ENCODE assay signal across 8 cellular contexts in genomic region chr7:141754939-141755338, GRCh38. TPM values are rescaled to one million over a fixed set of nuclear protein-coding genes. Genes with fewer than 3 reads are reported as not detected.
DNase-seq lines count a peak whose midpoint lies in the region; ATAC-seq and TF ChIP-seq lines count a peak whose summit lies in the region.

No MANE protein-coding gene starts in this region.

- peaks cover 19% of the 10 kb centered on the region for H3K9me3 ChIP-seq in T-helper 17 cell (ENCODE audit: control insufficient read depth, low read length, poor library complexity, severe bottlenecking)

- no peak overlapping the region for H3K4me3 ChIP-seq in HFF-Myc (replicated peaks; ENCODE audit: low read depth, low read length)

- intact Hi-C loops in Calu3 (cut with micrococcal nuclease; ENCODE audit: unreplicated experiment) = no loop called here

- H3K4me1 Mint-ChIP-seq in Calu3 (ENCODE audit: low read depth, unreplicated experiment) (no peaks in the 10 kb centered on the region), T-helper 17 cell (peaks cover 2% of the 10 kb centered on the region)

- CTCF ChIA-PET in Calu3 (lab: Charles Lee) = no interaction called here

- no peak overlapping the region for H3K4me3 Mint-ChIP-seq in Calu3 (ENCODE audit: low read depth, unreplicated experiment)
- no peak overlapping the region for H3K4me3 Mint-ChIP-seq in T-helper 17 cell

- peaks cover 5% of the 10 kb centered on the region for H3K9me3 Mint-ChIP-seq in Calu3 (ENCODE audit: low read depth, unreplicated experiment)

- H3K27ac Mint-ChIP-seq in Calu3 (ENCODE audit: unreplicated experiment) (no peak overlapping the region), T-helper 17 cell (no peak overlapping the region)

- ATAC-seq in T-helper 17 cell = peak; percentile 49
- peak; percentile 45 for ATAC-seq in left lobe of liver
- no peak for ATAC-seq in HG03045 (IDR thresholded peaks at IDR 0.05; ENCODE audit: unreplicated experiment)

- H3K27me3 Mint-ChIP-seq in Calu3 (ENCODE audit: unreplicated experiment) (no peaks in the 10 kb centered on the region), T-helper 17 cell (no peaks in the 10 kb centered on the region)

- TF ChIP-seq CTCF in Calu3 (IDR thresholded peaks at IDR 0.05; ENCODE audit: unreplicated experiment) (peak; percentile 38), HFF-Myc (IDR thresholded peaks at IDR 0.05; ENCODE audit: low read depth, low read length, missing control alignments) (peak; percentile 26)

- DNase-seq in Calu3 = peak; percentile 33
- DNase-seq in HFF-Myc (ENCODE audit: extremely low read depth, low read depth) = no peak
- DNase-seq in T-helper 17 cell = no peak
- no peak for DNase-seq in left lobe of liver (ENCODE audit: low spot score)
- DNase-seq in hippocampal formation (lab: John Stamatoyannopoulos, UW) = no peak
- DNase-seq in NK-92 treated with Interleukin-12 subunit alpha and Interleukin-12 subunit beta, amount 100 ng/mL, for 24 hours (lab: John Stamatoyannopoulos, UW) = no peak
- DNase-seq in DMS79 (lab: John Stamatoyannopoulos, UW) = no peak

- H3K36me3 Mint-ChIP-seq in Calu3 (ENCODE audit: insufficient read depth, unreplicated experiment) = peaks cover 55% of the 10 kb centered on the region
- peaks cover 21% of the 10 kb centered on the region for H3K36me3 Mint-ChIP-seq in T-helper 17 cell (ENCODE audit: low read depth)

- BruUV-seq in Calu3 (replicated peaks; lab: Mats Ljungman, UMichigan) = no TSS peak

RNA-seq across cellular contexts. Expression of gene TAS2R3, which starts 9.0 kb away (rescaled TPM):
- total RNA-seq in Calu3 (2022) = 2.8 and 3.8 TPM in 2 replicates
- total RNA-seq in T-helper 17 cell = under 1 TPM; 0.42 to 0.87 TPM
- 0.58 TPM for total RNA-seq in left lobe of liver

RNA-seq across cellular contexts. Expression of gene SSBP1, which starts 16.8 kb away (rescaled TPM):
- total RNA-seq in Calu3 (2022) = 162 and 164 TPM in 2 replicates
- total RNA-seq in T-helper 17 cell = 10 to 100 TPM; 81.3 to 91.3 TPM
- 36.7 TPM for total RNA-seq in left lobe of liver

RNA-seq across cellular contexts. Expression of gene TAS2R4, which starts 21.5 kb away (rescaled TPM):
- total RNA-seq in Calu3 (2022) = 2.4 and 3.0 TPM in 2 replicates
- total RNA-seq in T-helper 17 cell = under 1 TPM; 0.37 to 0.50 TPM
- 0.40 TPM for total RNA-seq in left lobe of liver

RNA-seq across cellular contexts. Expression of gene TAS2R5, which starts 35.1 kb away (rescaled TPM):
- total RNA-seq in Calu3 (2022) = 3.0 and 3.6 TPM in 2 replicates
- 1 to 10 TPM in 1 of 2 donors, under 1 TPM in 1; 0.90 to 1.1 TPM for total RNA-seq in T-helper 17 cell
- total RNA-seq in left lobe of liver = 0.45 TPM

RNA-seq across cellular contexts. Expression of gene WEE2, which starts 46.8 kb away (rescaled TPM):
- total RNA-seq in Calu3 (2022) (not detected in 2 replicates), T-helper 17 cell (not detected), left lobe of liver (not detected)
